In genomic region chr20:22607695-22608094, GRCh38 we compare ENCODE assay signal across 8 cellular contexts. TPM values are rescaled to one million over a fixed set of nuclear protein-coding genes. Genes with fewer than 3 reads are reported as not detected.
"Had no signal": no experiment of that assay in that cellular context is flagged by ENCODE, and none has a peak within 500 bp of the region (broad histone marks: within the 10 kb centered on the region; RNA-seq: fewer than 3 reads in every experiment).

No MANE protein-coding gene starts in this region.

- DNase-seq: GM23248, H7, HCEC 1CT, Kasumi-1, KG1 had no signal

- FAIRE-seq: HepG2 had no signal

- ATAC-seq: HepG2 had no signal

- H3K4me3 Mint-ChIP-seq: IgD-negative memory B cell had no signal

- H3K27ac Mint-ChIP-seq: IgD-negative memory B cell had no signal

- H3K27ac ChIP-seq: GM23248, HL-60 had no signal

- H3K4me1 Mint-ChIP-seq: IgD-negative memory B cell had no signal

- H3K36me3 Mint-ChIP-seq: IgD-negative memory B cell had no signal

- H3K4me3 ChIP-seq: GM23248 had no signal

- H3K9ac ChIP-seq: GM23248 had no signal

- H3K27me3 Mint-ChIP-seq: IgD-negative memory B cell had no signal

- H2AFZ ChIP-seq: GM23248 had no signal

RNA-seq across cellular contexts. Expression of gene FOXA2, which starts 23.3 kb away (rescaled TPM):
- total RNA-seq: GM23248 had no signal
- polyA plus RNA-seq: GM23248, IgD-negative memory B cell had no signal
